ENCODE assay signal across 1 cellular context in genomic region chr1:1217621-1218523, GRCh38.
TF ChIP-seq lines count a peak whose summit lies in the region.

No MANE protein-coding gene starts in this region.

TF ChIP-seq in K562, 482 proteins besides CTCF, POLR2A, EP300 and RAD21:
- TF ChIP-seq ZBTB33 (CRISPR knock-in tag; IDR thresholded peaks at IDR 0.05) (peak; percentile 33; the same call in 1 of the 2 replicates), ZNF707 (CRISPR knock-in tag; conservative IDR thresholded peaks at IDR 0.05) (no peak), HMGN3 (IDR thresholded peaks at IDR 0.05; ENCODE audit: borderline replicate concordance, extremely low read depth, insufficient read length, low read depth, low read length) (peak; percentile 7), NELFE (IDR thresholded peaks at IDR 0.05; ENCODE audit: insufficient read depth, insufficient read length) (no peak), MLLT1 (IDR thresholded peaks at IDR 0.05) (peak in 1 of 2 experiments; percentile 50; a peak in 1 of 4 replicates)
